In the genomic region with DNA sequence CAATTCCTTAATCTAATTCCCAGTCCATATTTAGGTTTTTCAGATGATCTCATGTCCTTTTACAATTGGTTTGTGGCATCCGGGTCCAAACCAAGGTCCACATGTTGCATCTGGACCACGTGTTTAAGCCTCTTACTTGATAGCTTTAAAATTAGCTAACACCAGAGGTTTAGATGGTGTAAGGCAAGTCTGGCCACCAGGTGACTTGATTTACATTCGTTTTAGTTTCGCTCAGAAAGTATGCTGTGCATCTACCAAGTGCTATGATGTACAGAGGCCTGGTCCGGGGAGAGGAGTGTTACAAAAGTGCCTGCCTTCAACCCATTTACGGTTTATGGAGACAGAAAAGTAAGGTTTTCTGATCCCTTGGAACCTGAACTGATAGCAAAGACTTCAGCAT, we compare ENCODE assay signal across 1 cellular context.
TF ChIP-seq lines count a peak whose summit lies in the region.

No MANE protein-coding gene starts in this region.

TF ChIP-seq in HEK293, 187 proteins besides CTCF, POLR2A, EP300 and RAD21:
- TF ChIP-seq, protein P1, sequence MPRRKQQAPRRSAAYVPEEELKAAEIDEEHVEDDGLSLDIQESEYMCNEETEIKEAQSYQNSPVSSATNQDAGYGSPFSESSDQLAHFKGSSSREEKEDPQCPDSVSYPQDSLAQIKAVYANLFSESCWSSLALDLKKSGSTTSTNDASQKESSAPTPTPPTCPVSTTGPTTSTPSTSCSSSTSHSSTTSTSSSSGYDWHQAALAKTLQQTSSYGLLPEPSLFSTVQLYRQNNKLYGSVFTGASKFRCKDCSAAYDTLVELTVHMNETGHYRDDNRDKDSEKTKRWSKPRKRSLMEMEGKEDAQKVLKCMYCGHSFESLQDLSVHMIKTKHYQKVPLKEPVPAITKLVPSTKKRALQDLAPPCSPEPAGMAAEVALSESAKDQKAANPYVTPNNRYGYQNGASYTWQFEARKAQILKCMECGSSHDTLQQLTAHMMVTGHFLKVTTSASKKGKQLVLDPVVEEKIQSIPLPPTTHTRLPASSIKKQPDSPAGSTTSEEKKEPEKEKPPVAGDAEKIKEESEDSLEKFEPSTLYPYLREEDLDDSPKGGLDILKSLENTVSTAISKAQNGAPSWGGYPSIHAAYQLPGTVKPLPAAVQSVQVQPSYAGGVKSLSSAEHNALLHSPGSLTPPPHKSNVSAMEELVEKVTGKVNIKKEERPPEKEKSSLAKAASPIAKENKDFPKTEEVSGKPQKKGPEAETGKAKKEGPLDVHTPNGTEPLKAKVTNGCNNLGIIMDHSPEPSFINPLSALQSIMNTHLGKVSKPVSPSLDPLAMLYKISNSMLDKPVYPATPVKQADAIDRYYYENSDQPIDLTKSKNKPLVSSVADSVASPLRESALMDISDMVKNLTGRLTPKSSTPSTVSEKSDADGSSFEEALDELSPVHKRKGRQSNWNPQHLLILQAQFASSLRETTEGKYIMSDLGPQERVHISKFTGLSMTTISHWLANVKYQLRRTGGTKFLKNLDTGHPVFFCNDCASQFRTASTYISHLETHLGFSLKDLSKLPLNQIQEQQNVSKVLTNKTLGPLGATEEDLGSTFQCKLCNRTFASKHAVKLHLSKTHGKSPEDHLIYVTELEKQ (tag by site-specific recombination; IDR thresholded peaks at IDR 0.05; ENCODE audit: borderline replicate concordance) = no peak
- TF ChIP-seq SCRT1 (tag by site-specific recombination; IDR thresholded peaks at IDR 0.05; ENCODE audit: borderline replicate concordance) (peak; percentile 60; the same call in 1 of the 2 replicates), ZNF223 (tag by site-specific recombination; IDR thresholded peaks at IDR 0.05) (no peak), ZNF549 (tag by site-specific recombination; IDR thresholded peaks at IDR 0.05) (no peak), ZNF768 (tag by site-specific recombination; IDR thresholded peaks at IDR 0.05) (0 out of 2 replicates have a peak, but pooled peaks have one; percentile 19), SCRT2 (tag by site-specific recombination; IDR thresholded peaks at IDR 0.05) (peak; percentile 90)
TF ChIP-seq in HEK293: peak in this region for 3.
